In genomic region chr12:39839072-39839471, GRCh38 we compare ENCODE assay signal across 7 cellular contexts.
"Had no signal": no experiment of that assay in that cellular context is flagged by ENCODE, and none has a peak within 500 bp of the region (broad histone marks: within the 10 kb centered on the region; RNA-seq: fewer than 3 reads in every experiment).

No MANE protein-coding gene starts in this region.

- H3K4me3 Mint-ChIP-seq: IgD-negative memory B cell had no signal

- ATAC-seq: HepG2, K562 had no signal

- H3K9me3 Mint-ChIP-seq: IgD-negative memory B cell had no signal

- H3K4me3 ChIP-seq: K562 had no signal

- FAIRE-seq: HepG2, HTR-8/SVneo, K562 had no signal

- DNase-seq: IMR-90, KBM-7 had no signal

- H3K4me1 Mint-ChIP-seq: IgD-negative memory B cell had no signal

- H3K27ac Mint-ChIP-seq: IgD-negative memory B cell had no signal

- H3K36me3 Mint-ChIP-seq: IgD-negative memory B cell had no signal

- H3K27ac ChIP-seq: HL-60 had no signal

- H3K27me3 Mint-ChIP-seq: IgD-negative memory B cell had no signal
